18 cellular contexts compared by ENCODE assay signal in the genomic region with DNA sequence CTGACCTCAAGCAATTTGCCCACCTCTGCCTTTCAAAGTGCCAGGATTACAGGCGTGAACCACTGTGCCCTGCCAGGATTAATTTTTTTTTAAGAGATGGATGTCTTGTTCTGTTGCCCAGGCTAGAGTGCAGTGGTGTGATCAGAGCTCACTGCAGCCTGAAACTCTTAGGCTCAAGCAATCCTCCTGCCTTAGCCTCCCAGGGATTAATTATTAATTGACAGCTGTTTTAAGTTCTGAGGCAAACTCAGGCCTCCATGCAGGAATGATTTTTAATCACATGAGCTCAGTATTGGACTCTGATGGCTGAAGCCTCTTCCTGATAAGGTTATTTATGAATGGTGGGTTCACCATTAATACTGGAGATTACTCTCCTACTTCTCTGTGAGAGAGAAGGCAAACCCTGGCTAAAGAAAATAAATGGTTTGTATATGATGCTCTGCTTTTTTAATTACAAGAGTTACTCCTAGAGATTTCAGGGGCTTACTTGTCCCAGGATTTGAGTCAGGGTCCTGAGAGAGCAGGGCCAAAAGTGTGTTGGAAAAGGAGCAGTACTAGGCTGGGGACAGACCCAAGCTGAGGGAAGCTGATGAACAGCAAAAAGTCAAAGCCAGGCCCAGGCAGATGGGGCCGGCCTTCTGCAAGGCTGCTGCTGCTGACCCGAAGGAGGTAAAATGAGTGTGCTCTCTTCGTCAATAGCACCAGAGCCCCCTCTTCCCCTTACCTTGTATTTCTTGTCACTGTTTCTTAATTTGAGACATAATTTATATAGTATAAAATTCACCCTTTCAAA. TPM values are rescaled to one million over a fixed set of nuclear protein-coding genes. Genes with fewer than 3 reads are reported as not detected.
A peak's percentile ranks its signal among the peaks of the same experiment; 100 is the strongest.
DNase-seq lines count a peak whose midpoint lies in the region; ATAC-seq and TF ChIP-seq lines count a peak whose summit lies in the region.
"Had no signal": no experiment of that assay in that cellular context is flagged by ENCODE, and none has a peak within 500 bp of the region (broad histone marks: within the 10 kb centered on the region; RNA-seq: fewer than 3 reads in every experiment).

No MANE protein-coding gene starts in this region.

- no peaks in the 10 kb centered on the region for H3F3A ChIP-seq in neural progenitor cell (ENCODE audit: low read depth)

- H3K4me1 Mint-ChIP-seq in neural progenitor cell, result no peaks in the 10 kb centered on the region
- no peaks in the 10 kb centered on the region for H3K4me1 Mint-ChIP-seq in activated CD4-positive, alpha-beta memory T cell treated with anti-CD3 and anti-CD28 coated beads, Interleukin-2, amount 10 ng/mL, durations not matched to agents 7 days and 5 days

- H4K20me1 ChIP-seq in HCT116 (ENCODE audit: insufficient read depth) (no peaks in the 10 kb centered on the region), neural progenitor cell (ENCODE audit: low read depth) (no peaks in the 10 kb centered on the region)

- WGBS in esophagus muscularis mucosa, result 97% methylated on average over 4 of the region's 4 CpGs

- peaks cover 7% of the 10 kb centered on the region for H3K27me3 Mint-ChIP-seq in neural progenitor cell (ENCODE audit: insufficient read depth, low read depth)
- H3K27me3 Mint-ChIP-seq in activated CD4-positive, alpha-beta memory T cell treated with anti-CD3 and anti-CD28 coated beads, Interleukin-2, amount 10 ng/mL, durations not matched to agents 7 days and 5 days, result no peaks in the 10 kb centered on the region

- TF ChIP-seq POLR2A in HCT116 (IDR thresholded peaks at IDR 0.05; ENCODE audit: borderline replicate concordance, extremely low read depth, insufficient read depth, insufficient read length) (no peak), esophagus muscularis mucosa (IDR thresholded peaks at IDR 0.05; ENCODE audit: low read depth) (no peak)

- DNase-seq in AG04450 (ENCODE audit: low read depth, low spot score), result no peak
- DNase-seq in HCT116 (ENCODE audit: low read depth, low spot score), result no peak
- DNase-seq in WERI-Rb-1, result peak; percentile 19
- DNase-seq in neural progenitor cell (ENCODE audit: low spot score), result no peak
- DNase-seq in esophagus muscularis mucosa (ENCODE audit: extremely low spot score), result no peak
- no peak for DNase-seq in anterior cingulate cortex (lab: John Stamatoyannopoulos, UW)
- no peak for DNase-seq in midbrain (lab: John Stamatoyannopoulos, UW)
- DNase-seq in activated CD4-positive, alpha-beta memory T cell treated with anti-CD3 and anti-CD28 coated beads, Interleukin-2, amount 10 ng/mL, durations not matched to agents 7 days and 5 days, result no peak
- DNase-seq: DMS 273 treated with DMSO at 0.1 percent for 48 hours, DND-41, KG1, NCI-H1105 treated with DMSO at 0.1 percent for 48 hours, NCI-H1694, NCI-H510A treated with DMSO at 0.1 percent for 48 hours, NCI-H774 had no signal

- no peak for ATAC-seq in HCT116
- ATAC-seq: PC-3 had no signal

- TF ChIP-seq RAD21 in HCT116 (IDR thresholded peaks at IDR 0.05; ENCODE audit: low read depth), result no peak

- CTCF ChIA-PET in AG04450 (lab: Charles Lee) (interaction anchor here (0.6 kb wide), 1 partner anchor 8 kb away, joined by 4 read pairs; no protein-coding TSS in a partner anchor), HCT116 (lab: Charles Lee) (no interaction called here)
- CTCF ChIA-PET in activated CD4-positive, alpha-beta memory T cell treated with anti-CD3 and anti-CD28 coated beads, Interleukin-2, amount 10 ng/mL, durations not matched to agents 7 days and 5 days (lab: Charles Lee), result interaction anchor here (0.7 to 0.9 kb wide), 2 partner anchors 26 to 104 kb away, joined by 3 read pairs; no protein-coding TSS in a partner anchor

- H3K4me1 ChIP-seq in HCT116 (ENCODE audit: control insufficient read depth in 1 of 2, insufficient read depth in 2 of 2, low read length in 2 of 2), result peaks cover 42 to 65% of the 10 kb centered on the region in 2 experiments
- no peaks in the 10 kb centered on the region for H3K4me1 ChIP-seq in neural progenitor cell
- H3K4me1 ChIP-seq in esophagus muscularis mucosa, result no peaks in the 10 kb centered on the region

- TF ChIP-seq EP300 in esophagus muscularis mucosa (IDR thresholded peaks at IDR 0.05), result no peak

- no peaks in the 10 kb centered on the region for H3K79me2 ChIP-seq in HCT116 (ENCODE audit: insufficient read depth, low read length)
- no peaks in the 10 kb centered on the region for H3K79me2 ChIP-seq in neural progenitor cell (ENCODE audit: low read depth)

- H3K4me3 ChIP-seq in AG04450 (ENCODE audit: low read depth, low read length) (no peak overlapping the region), HCT116 (replicated peaks in 1 of 2; ENCODE audit: low read depth in 1 of 2, low read length in 2 of 2) (no peak overlapping the region), WERI-Rb-1 (ENCODE audit: low read depth, low read length) (no peak overlapping the region), neural progenitor cell (no peak overlapping the region), esophagus muscularis mucosa (no peak overlapping the region)

- H3K27ac Mint-ChIP-seq in neural progenitor cell, result peak overlapping the region; percentile 60
- no peak overlapping the region for H3K27ac Mint-ChIP-seq in activated CD4-positive, alpha-beta memory T cell treated with anti-CD3 and anti-CD28 coated beads, Interleukin-2, amount 10 ng/mL, durations not matched to agents 7 days and 5 days

- no peak overlapping the region for H3K4me3 Mint-ChIP-seq in neural progenitor cell
- no peak overlapping the region for H3K4me3 Mint-ChIP-seq in activated CD4-positive, alpha-beta memory T cell treated with anti-CD3 and anti-CD28 coated beads, Interleukin-2, amount 10 ng/mL, durations not matched to agents 7 days and 5 days

- BruUV-seq in HCT116 (replicated peaks; lab: Mats Ljungman, UMichigan), result no TSS peak

- TF ChIP-seq CTCF in AG04450 (IDR thresholded peaks at IDR 0.05; ENCODE audit: low read depth, low read length) (no peak), HCT116 (IDR thresholded peaks at IDR 0.05 in 2 of 3, conservative IDR thresholded peaks at IDR 0.05 in 1 of 3; ENCODE audit: borderline replicate concordance in 1 of 3, insufficient read depth in 1 of 3, low read depth in 2 of 3, low read length in 2 of 3) (no peak), WERI-Rb-1 (IDR thresholded peaks at IDR 0.05; ENCODE audit: low read depth, low read length) (no peak), neural progenitor cell (IDR thresholded peaks at IDR 0.05) (no peak), esophagus muscularis mucosa (IDR thresholded peaks at IDR 0.05) (no peak)

- H3K4me2 ChIP-seq in HCT116 (ENCODE audit: low read length), result peak overlapping the region; percentile 72
- no peak overlapping the region for H3K4me2 ChIP-seq in neural progenitor cell

- no peaks in the 10 kb centered on the region for H3K9me2 ChIP-seq in HCT116 (ENCODE audit: insufficient read depth)

- H3K9ac ChIP-seq in HCT116 (ENCODE audit: low read length), result peak overlapping the region; percentile 20; the same call in 1 of the 2 replicates
- no peak overlapping the region for H3K9ac ChIP-seq in neural progenitor cell

- H3K27ac ChIP-seq in AG04450 (ENCODE audit: low read depth, low read length) (peak overlapping the region; percentile 52), HCT116 (ENCODE audit: low read depth, low read length) (0 out of 2 replicates have a peak overlapping the region, but pooled peaks have one; percentile 15), WERI-Rb-1 (no peak overlapping the region), neural progenitor cell (no peak overlapping the region), esophagus muscularis mucosa (replicated peaks in 1 of 4) (no peak overlapping the region)
- H3K27ac ChIP-seq: C4-2B, RWPE1 had no signal

- intact Hi-C loops in HCT116 (cut with micrococcal nuclease), result no loop called here
- intact Hi-C loops in esophagus muscularis mucosa (cut with DNase I), result no loop called here

- POLR2A ChIA-PET in AG04450 (lab: Yijun Ruan, JAX), result no interaction called here
- POLR2A ChIA-PET in HCT116 (lab: Charles Lee), result interaction anchor here (1.3 kb wide), 1 partner anchor 25 kb away, joined by 3 read pairs; no protein-coding TSS in a partner anchor
- POLR2A ChIA-PET in activated CD4-positive, alpha-beta memory T cell treated with anti-CD3 and anti-CD28 coated beads, Interleukin-2, amount 10 ng/mL, durations not matched to agents 7 days and 5 days (lab: Charles Lee), result no interaction called here

- H3K36me3 ChIP-seq in HCT116 (ENCODE audit: control insufficient read depth in 1 of 2, insufficient read depth in 2 of 2, low read length in 2 of 2) (no peaks in the 10 kb centered on the region), WERI-Rb-1 (no peaks in the 10 kb centered on the region), neural progenitor cell (no peaks in the 10 kb centered on the region), esophagus muscularis mucosa (peaks cover 0 to 6% (median 5%) of the 10 kb centered on the region in 4 donors)

- H3K9me3 ChIP-seq in AG04450 (ENCODE audit: control insufficient read depth, insufficient read depth, low read length) (no peaks in the 10 kb centered on the region), HCT116 (ENCODE audit: control insufficient read depth in 1 of 2, insufficient read depth in 1 of 2, low read depth in 1 of 2, low read length in 2 of 2) (no peaks in the 10 kb centered on the region), WERI-Rb-1 (ENCODE audit: severe bottlenecking) (no peaks in the 10 kb centered on the region), neural progenitor cell (ENCODE audit: low read depth) (no peaks in the 10 kb centered on the region), esophagus muscularis mucosa (no peaks in the 10 kb centered on the region)

- peaks cover 4% of the 10 kb centered on the region for H3K9me3 Mint-ChIP-seq in neural progenitor cell
- H3K9me3 Mint-ChIP-seq in activated CD4-positive, alpha-beta memory T cell treated with anti-CD3 and anti-CD28 coated beads, Interleukin-2, amount 10 ng/mL, durations not matched to agents 7 days and 5 days, result no peaks in the 10 kb centered on the region

- H3K36me3 Mint-ChIP-seq in neural progenitor cell, result no peaks in the 10 kb centered on the region
- no peaks in the 10 kb centered on the region for H3K36me3 Mint-ChIP-seq in activated CD4-positive, alpha-beta memory T cell treated with anti-CD3 and anti-CD28 coated beads, Interleukin-2, amount 10 ng/mL, durations not matched to agents 7 days and 5 days (ENCODE audit: low read depth)

- H2AFZ ChIP-seq in HCT116 (ENCODE audit: low read depth, low read length, poor library complexity, severe bottlenecking), result no peak overlapping the region
- H2AFZ ChIP-seq in neural progenitor cell (replicated peaks), result no peak overlapping the region

- RAD21 ChIA-PET in HCT116 (lab: Charles Lee; ENCODE audit: low non-redundant PET in 1 of 2, low total read pairs in 2 of 2, uncharacterized antibody in 2 of 2, unreplicated experiment in 2 of 2), result interaction anchor here in 1 of 2 experiments (0.6 kb wide), 1 partner anchor 1723 kb away, joined by 3 read pairs; no protein-coding TSS in a partner anchor

- H3K27me3 ChIP-seq in AG04450 (ENCODE audit: control insufficient read depth, insufficient read depth, low read length) (no peaks in the 10 kb centered on the region), HCT116 (ENCODE audit: insufficient read depth, low read length) (no peaks in the 10 kb centered on the region), WERI-Rb-1 (ENCODE audit: insufficient read depth, low read depth, severe bottlenecking) (no peaks in the 10 kb centered on the region), neural progenitor cell (no peaks in the 10 kb centered on the region), esophagus muscularis mucosa (no peaks in the 10 kb centered on the region)

RNA-seq across cellular contexts. Expression of gene HAS3, which starts 56.9 kb away (rescaled TPM):
- polyA plus RNA-seq in AG04450 (2011; rRNA removed), result 0.62 and 0.92 TPM in 2 replicates
- polyA minus RNA-seq in AG04450 (2011; rRNA and poly(A)+ RNA removed), result 0.97 and 1.2 TPM in 2 replicates
- total RNA-seq in HCT116 (2021; ENCODE audit: unreplicated experiment), result 140 TPM
- polyA plus RNA-seq in HCT116 (2012), result 56.6 and 57.5 TPM in 2 replicates
- total RNA-seq in neural progenitor cell (ENCODE audit: low replicate concordance), result 2.5 and 3.3 TPM in 2 replicates
- total RNA-seq in esophagus muscularis mucosa, result 1 to 10 TPM in 1 of 4 donors, under 1 TPM in 3; 0.13 to 1.3 (median 0.49) TPM
- under 1 TPM; 0.38 to 0.71 TPM for total RNA-seq in activated CD4-positive, alpha-beta memory T cell treated with anti-CD3 and anti-CD28 coated beads, Interleukin-2, amount 10 ng/mL, durations not matched to agents 7 days and 5 days

Comparison
In these comparisons a context has a peak if more than half of its experiments do, and no peak if none do; other contexts are left out.
1. H3K27ac ChIP-seq: peak in AG04450 (single experiment) and HCT116 (single experiment); none in WERI-Rb-1 (single experiment), neural progenitor cell (single experiment) and esophagus muscularis mucosa (0 of 4).
2. RNA of gene HAS3, which starts 56.9 kb away (total RNA-seq): 140 TPM in HCT116 (single experiment); 2.5 to 3.3 TPM in neural progenitor cell, 0.38 to 0.71 TPM in activated CD4-positive, alpha-beta memory T cell treated with anti-CD3 and anti-CD28 coated beads, Interleukin-2, amount 10 ng/mL, durations not matched to agents 7 days and 5 days and 0.13 to 1.3 TPM in esophagus muscularis mucosa; every median in the first group is over 10 times any median in the second.